In the genomic region with DNA sequence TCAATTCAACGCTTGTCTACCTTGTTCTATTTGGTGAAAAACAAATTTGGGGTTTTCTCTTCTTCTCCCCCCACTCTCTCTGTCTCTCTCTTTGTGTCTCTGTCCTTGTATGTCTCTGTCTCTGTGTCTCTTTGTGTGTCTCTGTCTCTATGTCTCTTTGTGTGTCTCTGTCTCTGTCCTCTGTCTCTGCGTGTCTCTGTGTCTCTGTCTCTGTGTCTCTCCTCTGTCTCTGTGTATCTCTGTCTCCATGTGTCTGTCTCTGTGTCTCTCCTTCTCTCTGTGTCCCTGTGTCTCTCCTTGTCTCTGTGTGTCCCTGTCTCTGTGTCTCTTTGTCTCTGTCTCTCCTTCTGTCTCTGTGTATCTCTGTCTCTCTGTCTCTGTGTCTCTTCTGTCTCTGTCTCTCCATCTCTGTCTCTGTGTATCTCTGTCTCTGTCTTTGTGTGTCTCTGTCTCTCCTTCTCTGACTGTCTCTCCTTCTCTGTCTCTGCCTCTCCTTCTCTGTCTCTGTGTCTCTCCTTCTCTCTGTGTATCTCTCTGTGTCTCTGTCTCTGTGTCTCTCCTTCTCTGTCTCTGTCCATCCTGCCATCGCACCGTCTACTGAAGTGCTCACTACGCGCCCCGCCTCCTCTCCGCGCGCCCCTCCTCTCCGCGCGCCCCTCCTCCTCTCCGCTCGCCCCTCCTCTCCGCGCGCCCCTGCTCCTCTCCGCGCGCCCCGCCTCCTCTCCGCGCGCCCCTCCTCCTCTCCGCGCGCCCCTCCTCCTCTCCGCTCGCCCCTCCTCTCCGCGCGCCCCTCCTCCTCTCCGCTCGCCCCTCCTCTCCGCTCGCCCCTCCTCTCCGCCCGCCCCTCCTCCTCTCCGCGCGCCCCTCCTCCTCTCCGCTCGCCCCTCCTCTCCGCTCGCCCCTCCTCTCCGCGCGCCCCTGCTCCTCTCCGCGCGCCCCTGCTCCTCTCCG, we compare ENCODE assay signal across 1 cellular context.
TF ChIP-seq lines count a peak whose summit lies in the region.

No MANE protein-coding gene starts in this region.

TF ChIP-seq in IMR-90, 13 proteins besides CTCF, POLR2A, EP300 and RAD21:
- peak; percentile 44; the same call in 1 of the 2 replicates for TF ChIP-seq MAZ (IDR thresholded peaks at IDR 0.05; ENCODE audit: borderline replicate concordance, low read depth, low read length)
- TF ChIP-seq, protein P1, sequence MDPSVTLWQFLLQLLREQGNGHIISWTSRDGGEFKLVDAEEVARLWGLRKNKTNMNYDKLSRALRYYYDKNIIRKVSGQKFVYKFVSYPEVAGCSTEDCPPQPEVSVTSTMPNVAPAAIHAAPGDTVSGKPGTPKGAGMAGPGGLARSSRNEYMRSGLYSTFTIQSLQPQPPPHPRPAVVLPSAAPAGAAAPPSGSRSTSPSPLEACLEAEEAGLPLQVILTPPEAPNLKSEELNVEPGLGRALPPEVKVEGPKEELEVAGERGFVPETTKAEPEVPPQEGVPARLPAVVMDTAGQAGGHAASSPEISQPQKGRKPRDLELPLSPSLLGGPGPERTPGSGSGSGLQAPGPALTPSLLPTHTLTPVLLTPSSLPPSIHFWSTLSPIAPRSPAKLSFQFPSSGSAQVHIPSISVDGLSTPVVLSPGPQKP (IDR thresholded peaks at IDR 0.05; ENCODE audit: borderline replicate concordance, low read depth, low read length) = no peak
TF ChIP-seq in IMR-90: peak in this region for 1.
